Comparison of ENCODE assay signal across 1 cellular context in the genomic region with DNA sequence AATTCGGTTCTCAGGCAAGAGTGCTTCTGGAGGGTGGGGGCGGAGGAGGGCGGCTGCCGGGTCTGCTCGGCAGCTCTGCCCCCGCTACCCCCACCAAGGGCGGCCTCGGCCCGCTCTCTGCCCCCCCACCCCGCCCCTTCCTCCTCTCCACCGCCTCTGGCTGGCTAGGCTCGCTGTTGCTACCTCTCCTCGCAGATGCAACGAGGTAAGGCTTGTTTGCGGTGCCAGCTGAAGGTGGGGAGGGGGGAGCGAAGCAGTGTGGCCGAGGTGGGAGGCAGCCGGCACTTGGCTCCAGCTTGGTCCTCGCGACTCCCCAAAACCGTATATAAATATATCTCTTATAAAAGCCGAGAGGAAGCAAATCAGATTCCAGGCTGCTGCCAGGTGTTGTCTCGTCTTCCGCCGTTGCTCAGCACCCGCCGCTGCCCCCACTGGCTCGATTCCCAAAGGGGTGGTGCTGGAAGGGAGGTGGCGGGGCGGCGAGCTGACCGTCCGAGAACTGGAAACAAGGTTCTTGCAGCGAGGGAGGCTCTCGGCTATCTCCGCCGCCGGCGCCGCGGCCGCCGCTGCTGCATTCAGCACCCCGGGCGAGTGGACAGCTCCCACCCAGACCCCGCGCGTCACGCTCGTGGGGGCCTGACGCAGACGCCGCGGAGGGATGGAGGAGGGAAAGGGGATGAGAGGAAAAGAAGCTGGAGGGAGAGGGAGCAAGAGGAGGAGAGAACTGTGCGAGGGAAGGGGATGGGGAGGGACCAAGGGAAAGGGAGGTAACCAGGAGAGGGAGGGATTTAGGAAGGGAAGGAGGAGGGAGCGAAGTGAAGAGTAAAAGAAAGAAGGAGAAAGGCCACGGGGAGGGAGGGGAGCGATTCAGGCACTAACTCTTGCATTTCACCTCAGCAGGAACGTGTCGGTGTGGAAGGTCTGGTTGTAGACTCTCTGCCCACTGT.
TF ChIP-seq lines count a peak whose summit lies in the region.

A gene with protein sequence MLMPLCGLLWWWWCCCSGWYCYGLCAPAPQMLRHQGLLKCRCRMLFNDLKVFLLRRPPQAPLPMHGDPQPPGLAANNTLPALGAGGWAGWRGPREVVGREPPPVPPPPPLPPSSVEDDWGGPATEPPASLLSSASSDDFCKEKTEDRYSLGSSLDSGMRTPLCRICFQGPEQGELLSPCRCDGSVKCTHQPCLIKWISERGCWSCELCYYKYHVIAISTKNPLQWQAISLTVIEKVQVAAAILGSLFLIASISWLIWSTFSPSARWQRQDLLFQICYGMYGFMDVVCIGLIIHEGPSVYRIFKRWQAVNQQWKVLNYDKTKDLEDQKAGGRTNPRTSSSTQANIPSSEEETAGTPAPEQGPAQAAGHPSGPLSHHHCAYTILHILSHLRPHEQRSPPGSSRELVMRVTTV (minus strand): TSS at position 728 of the 947 bp plus-strand sequence. CDS start 2,223 bp downstream, outside the sequence.

TF ChIP-seq in HepG2, 621 proteins besides CTCF, POLR2A, EP300 and RAD21 (continued from another document and continues in another):
- TF ChIP-seq RERE (CRISPR knock-in tag; IDR thresholded peaks at IDR 0.05; ENCODE audit: low read depth) (no peak), FOSL2 (CRISPR knock-in tag; IDR thresholded peaks at IDR 0.05) (peak; percentile 66), ZNF629 (CRISPR knock-in tag; conservative IDR thresholded peaks at IDR 0.05) (no peak), SALL2 (CRISPR knock-in tag; IDR thresholded peaks at IDR 0.05) (peak; percentile 64; the same call in 1 of the 2 replicates), NRL (CRISPR knock-in tag; IDR thresholded peaks at IDR 0.05; ENCODE audit: borderline replicate concordance) (peak; percentile 94), E2F1 (CRISPR knock-in tag; IDR thresholded peaks at IDR 0.05) (no peak), ZSCAN9 (CRISPR knock-in tag; IDR thresholded peaks at IDR 0.05; ENCODE audit: borderline replicate concordance) (peak; percentile 99), ATF7 (IDR thresholded peaks at IDR 0.05) (no peak), ATF7 (CRISPR knock-in tag; IDR thresholded peaks at IDR 0.05) (no peak; the same call in 1 of the 2 replicates), SPEN (CRISPR knock-in tag; IDR thresholded peaks at IDR 0.05; ENCODE audit: low read depth) (peak; percentile 64; the same call in 1 of the 2 replicates), RFXANK (CRISPR knock-in tag; IDR thresholded peaks at IDR 0.05) (peak; percentile 48; the same call in 1 of the 2 replicates), PTBP1 (IDR thresholded peaks at IDR 0.05; ENCODE audit: low read depth, low read length, poor library complexity, severe bottlenecking) (peak; percentile 96), ZNF318 (CRISPR knock-in tag; IDR thresholded peaks at IDR 0.05) (no peak), SOX5 (CRISPR knock-in tag; IDR thresholded peaks at IDR 0.05; ENCODE audit: borderline replicate concordance) (peak; percentile 59; the same call in 1 of the 2 replicates), HIVEP1 (CRISPR knock-in tag; IDR thresholded peaks at IDR 0.05) (peak; percentile 62; the same call in 1 of the 2 replicates), ZMYM4 (CRISPR knock-in tag; IDR thresholded peaks at IDR 0.05) (peak; percentile 76), ZFP62 (CRISPR knock-in tag; IDR thresholded peaks at IDR 0.05) (no peak), ZBTB39 (CRISPR knock-in tag; IDR thresholded peaks at IDR 0.05) (peak; percentile 38; the same call in 1 of the 2 replicates), IKZF1 (IDR thresholded peaks at IDR 0.05) (no peak), ARNT2 (CRISPR knock-in tag; IDR thresholded peaks at IDR 0.05; ENCODE audit: low read depth) (peak; percentile 93), ZNF367 (CRISPR knock-in tag; IDR thresholded peaks at IDR 0.05; ENCODE audit: borderline replicate concordance) (peak; percentile 72; the same call in 1 of the 2 replicates), MLLT10 (CRISPR knock-in tag; IDR thresholded peaks at IDR 0.05) (no peak), TEAD3 (CRISPR knock-in tag; optimal IDR thresholded peaks at IDR 0.05; ENCODE audit: borderline replicate concordance) (no peak), ZNF530 (CRISPR knock-in tag; IDR thresholded peaks at IDR 0.05; ENCODE audit: low read depth) (0 out of 2 replicates have a peak, but pooled peaks have one; percentile 46), MAF1 (CRISPR knock-in tag; IDR thresholded peaks at IDR 0.05; ENCODE audit: borderline replicate concordance) (peak; percentile 74; the same call in 1 of the 2 replicates), ZBTB37 (CRISPR knock-in tag; IDR thresholded peaks at IDR 0.05) (no peak)
- TF ChIP-seq, protein P1, sequence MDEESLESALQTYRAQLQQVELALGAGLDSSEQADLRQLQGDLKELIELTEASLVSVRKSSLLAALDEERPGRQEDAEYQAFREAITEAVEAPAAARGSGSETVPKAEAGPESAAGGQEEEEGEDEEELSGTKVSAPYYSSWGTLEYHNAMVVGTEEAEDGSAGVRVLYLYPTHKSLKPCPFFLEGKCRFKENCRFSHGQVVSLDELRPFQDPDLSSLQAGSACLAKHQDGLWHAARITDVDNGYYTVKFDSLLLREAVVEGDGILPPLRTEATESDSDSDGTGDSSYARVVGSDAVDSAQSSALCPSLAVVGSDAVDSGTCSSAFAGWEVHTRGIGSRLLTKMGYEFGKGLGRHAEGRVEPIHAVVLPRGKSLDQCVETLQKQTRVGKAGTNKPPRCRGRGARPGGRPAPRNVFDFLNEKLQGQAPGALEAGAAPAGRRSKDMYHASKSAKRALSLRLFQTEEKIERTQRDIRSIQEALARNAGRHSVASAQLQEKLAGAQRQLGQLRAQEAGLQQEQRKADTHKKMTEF (CRISPR knock-in tag; IDR thresholded peaks at IDR 0.05): peak; percentile 59; the same call in 1 of the 2 replicates
- TF ChIP-seq, protein P2, sequence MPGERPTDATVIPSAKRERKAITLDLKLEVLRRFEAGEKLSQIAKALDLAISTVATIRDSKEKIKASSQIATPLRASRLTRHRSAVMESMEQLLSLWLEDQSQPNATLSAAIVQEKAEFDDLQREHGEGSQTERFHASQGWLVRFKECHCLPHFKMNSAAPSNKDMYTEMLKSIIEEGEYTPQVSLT (CRISPR knock-in tag; IDR thresholded peaks at IDR 0.05; ENCODE audit: borderline replicate concordance, low read depth): no peak
